ENCODE assay signal across 9 cellular contexts in genomic region chr9:91395553-91396470, GRCh38. TPM values are rescaled to one million over a fixed set of nuclear protein-coding genes. Genes with fewer than 3 reads are reported as not detected.
DNase-seq lines count a peak whose midpoint lies in the region; ATAC-seq and TF ChIP-seq lines count a peak whose summit lies in the region.
"Had no signal": no experiment of that assay in that cellular context is flagged by ENCODE, and none has a peak within 500 bp of the region (broad histone marks: within the 10 kb centered on the region; RNA-seq: fewer than 3 reads in every experiment).

No MANE protein-coding gene starts in this region.

- peak overlapping the region; percentile 68 for H3K4me3 Mint-ChIP-seq in T-helper 1 cell treated with Interleukin-12 subunit alpha and Interleukin-12 subunit beta and Interleukin-4 antibody, amounts not matched to agents 30 μg/mL and 1 μg/mL, for 36 hours

- ATAC-seq in HG02852 (IDR thresholded peaks at IDR 0.05; ENCODE audit: unreplicated experiment) (peak; percentile 57), GM21423 (IDR thresholded peaks at IDR 0.05; ENCODE audit: unreplicated experiment) (no peak), GM19455 (IDR thresholded peaks at IDR 0.05; ENCODE audit: unreplicated experiment) (no peak)

- no peak for TF ChIP-seq CTCF in dorsolateral prefrontal cortex (IDR thresholded peaks at IDR 0.05 in 54 of 56, conservative IDR thresholded peaks at IDR 0.05 in 2 of 56; ENCODE audit: low read depth in 1 of 56, partially characterized antibody in 56 of 56)

- no peaks in the 10 kb centered on the region for H3K27me3 ChIP-seq in dorsolateral prefrontal cortex

- H3K27ac Mint-ChIP-seq in T-helper 1 cell treated with Interleukin-12 subunit alpha and Interleukin-12 subunit beta and Interleukin-4 antibody, amounts not matched to agents 30 μg/mL and 1 μg/mL, for 36 hours: peak overlapping the region; percentile 83

- H3K4me3 ChIP-seq in dorsolateral prefrontal cortex: no peak overlapping the region
- H3K4me3 ChIP-seq: skin epidermis had no signal

- no peaks in the 10 kb centered on the region for H3K9me3 Mint-ChIP-seq in T-helper 1 cell treated with Interleukin-12 subunit alpha and Interleukin-12 subunit beta and Interleukin-4 antibody, amounts not matched to agents 30 μg/mL and 1 μg/mL, for 36 hours

- H3K4me1 Mint-ChIP-seq in T-helper 1 cell treated with Interleukin-12 subunit alpha and Interleukin-12 subunit beta and Interleukin-4 antibody, amounts not matched to agents 30 μg/mL and 1 μg/mL, for 36 hours (ENCODE audit: low read depth): peaks cover 15% of the 10 kb centered on the region

- DNase-seq in ELR (ENCODE audit: low read depth): peak; percentile 92
- peak; percentile 16 for DNase-seq in kidney tubule cell (ENCODE audit: low spot score)
- DNase-seq in dorsolateral prefrontal cortex: no peak
- no peak for DNase-seq in NCI-H187 (lab: John Stamatoyannopoulos, UW)

- intact Hi-C loops in dorsolateral prefrontal cortex (cut with DNase I): no loop called here

- peak overlapping the region in 1 of 59 donors; percentile 24 for H3K27ac ChIP-seq in dorsolateral prefrontal cortex

- peaks cover 4% of the 10 kb centered on the region for H3K36me3 Mint-ChIP-seq in T-helper 1 cell treated with Interleukin-12 subunit alpha and Interleukin-12 subunit beta and Interleukin-4 antibody, amounts not matched to agents 30 μg/mL and 1 μg/mL, for 36 hours (ENCODE audit: low read depth)

- H3K27me3 Mint-ChIP-seq in T-helper 1 cell treated with Interleukin-12 subunit alpha and Interleukin-12 subunit beta and Interleukin-4 antibody, amounts not matched to agents 30 μg/mL and 1 μg/mL, for 36 hours (ENCODE audit: low read depth): peaks cover 16% of the 10 kb centered on the region

RNA-seq across cellular contexts. Expression of gene NFIL3, which starts 27.8 kb away (rescaled TPM):
- 10 to 100 TPM in 116 of 120 experiments, 1 to 10 TPM in 4; 8.2 to 67.2 (median 16.6) TPM for total RNA-seq in dorsolateral prefrontal cortex

RNA-seq across cellular contexts. Expression of gene AUH, which starts 34.1 kb away (rescaled TPM):
- 10 to 100 TPM; 21.9 to 46.8 (median 35.4) TPM for total RNA-seq in dorsolateral prefrontal cortex

Comparison
In these comparisons a context has a peak if more than half of its experiments do, and no peak if none do; other contexts are left out.
1. DNase-seq: peak in ELR (single experiment) and kidney tubule cell (single experiment); none in dorsolateral prefrontal cortex (0 of 10) and NCI-H187 (0 of 2).